Comparison of ENCODE assay signal across 23 cellular contexts in the genomic region with DNA sequence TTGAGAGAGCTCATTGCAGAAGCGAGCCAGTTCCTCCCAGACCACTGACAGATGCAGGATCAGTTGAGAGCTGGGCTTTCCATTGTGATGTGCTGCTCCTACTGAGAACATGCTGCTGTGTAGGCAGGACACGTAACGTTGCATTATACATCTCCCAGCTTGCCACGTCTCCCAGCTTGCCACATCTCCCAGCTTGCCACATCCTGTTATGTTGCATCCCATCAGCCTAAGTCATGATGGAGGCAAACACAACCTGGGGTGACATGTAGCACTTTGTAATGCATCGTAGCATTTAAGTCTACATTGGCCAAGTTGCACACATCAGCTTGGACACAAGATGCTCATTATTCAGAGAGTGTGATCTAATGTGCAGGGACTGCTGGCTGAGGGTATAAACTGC.
"Had no signal": no experiment of that assay in that cellular context is flagged by ENCODE, and none has a peak within 500 bp of the region (broad histone marks: within the 10 kb centered on the region; RNA-seq: fewer than 3 reads in every experiment).

No MANE protein-coding gene starts in this region.

- H3K4me3 ChIP-seq: MG63 had no signal

- H3K9me2 ChIP-seq: SK-N-SH had no signal

- H3K36me3 ChIP-seq: MG63 had no signal

- H3K27ac ChIP-seq: HL-60, RWPE1 had no signal

- DNase-seq: IMR-90, MG63, NCI-H1092 treated with DMSO at 0.1 percent for 48 hours, NCI-H1436, NCI-H187, NCI-H2029, NCI-H2081 treated with DMSO at 0.1 percent for 48 hours, NCI-H2171, NCI-H226, NCI-H446, NCI-H510A, NCI-H524 treated with DMSO at 0.1 percent for 48 hours, NCI-H69, NCI-H774, PC-3, SHP77, SK-N-SH, SW 1271, T-cell had no signal

- H3K27me3 ChIP-seq: MG63 had no signal

- H3K4me2 ChIP-seq: SK-N-SH had no signal

- H3K9me3 ChIP-seq: MG63, SK-N-SH had no signal

- H3K9ac ChIP-seq: SK-N-SH had no signal

- FAIRE-seq: HepG2 had no signal

- ATAC-seq: HepG2, Panc1, PC-3, T-cell had no signal
